7 cellular contexts compared by ENCODE assay signal in the genomic region with DNA sequence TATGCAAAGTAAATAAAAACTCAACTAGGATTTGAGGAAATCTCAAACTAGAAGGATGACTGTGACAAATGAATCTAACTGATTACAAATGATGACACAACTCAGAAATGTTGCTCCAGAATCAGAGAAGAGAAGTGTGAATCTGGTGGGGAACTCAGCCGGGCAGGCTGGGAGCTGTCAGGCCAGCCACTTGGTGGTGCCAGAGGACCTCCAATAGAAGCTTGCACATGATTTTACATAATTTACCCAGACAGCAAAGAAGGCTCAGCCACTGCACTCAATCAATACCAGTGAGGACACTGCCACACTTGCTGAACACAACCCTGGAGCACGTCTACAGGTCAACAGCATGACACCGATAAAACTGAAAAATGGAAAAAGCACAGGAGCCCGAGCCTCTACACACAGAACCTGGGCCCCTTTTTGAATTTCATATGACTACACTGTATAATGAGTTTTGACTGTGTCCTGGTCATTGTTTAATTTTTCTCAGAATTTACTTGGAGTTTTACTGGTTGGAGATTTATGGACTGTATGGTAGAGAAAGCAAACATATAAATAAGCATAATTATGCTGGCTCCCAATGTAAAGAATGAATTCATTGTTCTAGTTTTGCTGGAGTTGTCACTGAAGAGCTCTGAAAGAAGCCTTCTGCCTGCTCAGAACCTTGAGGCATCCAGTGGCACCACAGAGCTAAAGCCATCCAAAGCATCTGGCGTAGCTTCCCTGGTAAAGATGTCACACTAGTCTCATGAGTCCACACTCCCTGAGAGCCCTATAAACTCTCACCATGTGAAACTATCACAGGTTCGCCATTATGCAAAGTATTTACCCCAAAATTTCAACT.
DNase-seq lines count a peak whose midpoint lies in the region; ATAC-seq and TF ChIP-seq lines count a peak whose summit lies in the region.

No MANE protein-coding gene starts in this region.

- peak; percentile 64 for ATAC-seq in T-helper 17 cell
- ATAC-seq in left colon: peak; percentile 95

- intact Hi-C loops in left colon (cut with DNase I, micrococcal nuclease): no loop called here

- TF ChIP-seq CTCF in GM10266 (IDR thresholded peaks at IDR 0.05; ENCODE audit: control insufficient read depth, insufficient read depth, low read depth, missing control alignments) (peak; percentile 76), HFFc6 (IDR thresholded peaks at IDR 0.05) (peak; percentile 93)

- H3K36me3 Mint-ChIP-seq in HFFc6 (ENCODE audit: low read depth) (no peaks in the 10 kb centered on the region), T-helper 17 cell (ENCODE audit: low read depth) (no peaks in the 10 kb centered on the region)

- H3K27me3 Mint-ChIP-seq in HFFc6 (ENCODE audit: insufficient read depth) (no peaks in the 10 kb centered on the region), T-helper 17 cell (peaks cover 54% of the 10 kb centered on the region)

- H3K4me1 Mint-ChIP-seq in HFFc6 (ENCODE audit: low read depth) (peaks cover 18% of the 10 kb centered on the region), T-helper 17 cell (peaks cover 4% of the 10 kb centered on the region)

- H3K27ac Mint-ChIP-seq in HFFc6: peak overlapping the region; percentile 34
- H3K27ac Mint-ChIP-seq in T-helper 17 cell: no peak overlapping the region

- no peaks in the 10 kb centered on the region for H3K9me3 Mint-ChIP-seq in HFFc6

- no peaks in the 10 kb centered on the region for H3K9me3 ChIP-seq in T-helper 17 cell (ENCODE audit: control insufficient read depth, low read length, poor library complexity, severe bottlenecking)

- H3K4me3 Mint-ChIP-seq in HFFc6 (no peak overlapping the region; the same call in 1 of the 2 replicates), T-helper 17 cell (no peak overlapping the region)

- DNase-seq in GM10266 (ENCODE audit: extremely low spot score) (peak; percentile 64), HFFc6 (peak; percentile 77), NCI-H1105 treated with DMSO at 0.1 percent for 48 hours (lab: John Stamatoyannopoulos, UW) (peak; percentile 76), T-helper 17 cell (peak in 2 of 3 donors; percentile 17 to 30), cerebellar cortex (ENCODE audit: low spot score) (peak; percentile 71), left colon (peak; percentile 69 to 72)
- peak; percentile 30 for DNase-seq in stimulated activated CD4-positive, alpha-beta T cell treated with anti-CD3 and anti-CD28 coated beads, Interleukin-4, amount 100 ng/mL, for 1 hour

Comparison
In these comparisons a context has a peak if more than half of its experiments do, and no peak if none do; other contexts are left out.
1. Peak in every context shown above with its lines: DNase-seq and ATAC-seq.
2. DNase-seq: peak in every context shown above with its lines; median percentile 77 in HFFc6; 76 in NCI-H1105 treated with DMSO at 0.1 percent for 48 hours; 71 in cerebellar cortex; 70 in left colon; 64 in GM10266; 30 in stimulated activated CD4-positive, alpha-beta T cell treated with anti-CD3 and anti-CD28 coated beads, Interleukin-4, amount 100 ng/mL, for 1 hour; 24 in T-helper 17 cell.